ENCODE assay signal across 15 cellular contexts in genomic region chr3:25696019-25696418, GRCh38.
"Had no signal": no experiment of that assay in that cellular context is flagged by ENCODE, and none has a peak within 500 bp of the region (broad histone marks: within the 10 kb centered on the region; RNA-seq: fewer than 3 reads in every experiment).

No MANE protein-coding gene starts in this region.

- H3K36me3 ChIP-seq: prostate gland, right lobe of liver, tibial artery had no signal

- H3K36me3 Mint-ChIP-seq: naive thymus-derived CD4-positive, alpha-beta T cell; stimulated activated memory B cell treated with anti-CD40 and anti-IgM and Interleukin-4, amounts not matched to agents 10 μg/mL and 1 μg/mL and 100 μg/mL, for 72 hours had no signal

- H3K9ac ChIP-seq: parathyroid adenoma had no signal

- DNase-seq: foreskin keratinocyte; kidney; left colon; left ventricle myocardium superior; naive thymus-derived CD4-positive, alpha-beta T cell; nephron progenitor cell; stimulated activated CD4-positive, alpha-beta T cell treated with anti-CD3 and anti-CD28 coated beads, Interleukin-15, amount 100 ng/mL, for 24 hours; stimulated activated CD4-positive, alpha-beta T cell treated with anti-CD3 and anti-CD28 coated beads, Interleukin-1b, Interleukin-23, amount 100 ng/mL, for 48 hours; stimulated activated CD4-positive, alpha-beta T cell treated with anti-CD3 and anti-CD28 coated beads, Interleukin-4, amount 100 ng/mL, for 24 hours; tibial artery had no signal

- H3K27me3 ChIP-seq: right lobe of liver, tibial artery had no signal

- H3K27ac Mint-ChIP-seq: naive thymus-derived CD4-positive, alpha-beta T cell; nephron progenitor cell; stimulated activated memory B cell treated with anti-CD40 and anti-IgM and Interleukin-4, amounts not matched to agents 10 μg/mL and 1 μg/mL and 100 μg/mL, for 72 hours; stimulated activated naive CD8-positive, alpha-beta T cell treated with anti-CD3 and anti-CD28 coated beads, Interleukin-15, Interleukin-2, amounts not matched to agents 100 ng/mL and 50 ng/mL, for 24 hours had no signal

- H3K9me3 ChIP-seq: prostate gland, right lobe of liver, tibial artery had no signal

- H3K4me3 ChIP-seq: prostate gland, right lobe of liver, tibial artery had no signal

- H3K79me2 ChIP-seq: parathyroid adenoma had no signal

- H3K4me1 ChIP-seq: foreskin keratinocyte, parathyroid adenoma, prostate gland, right lobe of liver, tibial artery had no signal

- H3K9me3 Mint-ChIP-seq: nephron progenitor cell; stimulated activated memory B cell treated with anti-CD40 and anti-IgM and Interleukin-4, amounts not matched to agents 10 μg/mL and 1 μg/mL and 100 μg/mL, for 72 hours; stimulated activated naive CD8-positive, alpha-beta T cell treated with anti-CD3 and anti-CD28 coated beads, Interleukin-15, Interleukin-2, amounts not matched to agents 100 ng/mL and 50 ng/mL, for 24 hours had no signal

- H3K27me3 Mint-ChIP-seq: stimulated activated memory B cell treated with anti-CD40 and anti-IgM and Interleukin-4, amounts not matched to agents 10 μg/mL and 1 μg/mL and 100 μg/mL, for 72 hours had no signal

- H3K4me3 Mint-ChIP-seq: naive thymus-derived CD4-positive, alpha-beta T cell; nephron progenitor cell; stimulated activated memory B cell treated with anti-CD40 and anti-IgM and Interleukin-4, amounts not matched to agents 10 μg/mL and 1 μg/mL and 100 μg/mL, for 72 hours; stimulated activated naive CD8-positive, alpha-beta T cell treated with anti-CD3 and anti-CD28 coated beads, Interleukin-15, Interleukin-2, amounts not matched to agents 100 ng/mL and 50 ng/mL, for 24 hours had no signal

- H3K27ac ChIP-seq: foreskin keratinocyte, parathyroid adenoma, prostate gland, right lobe of liver, tibial artery had no signal

- H2AFZ ChIP-seq: parathyroid adenoma had no signal

- H3K4me1 Mint-ChIP-seq: nephron progenitor cell; stimulated activated memory B cell treated with anti-CD40 and anti-IgM and Interleukin-4, amounts not matched to agents 10 μg/mL and 1 μg/mL and 100 μg/mL, for 72 hours had no signal
